ENCODE assay signal across 2 cellular contexts in genomic region chr1:25768999-25769398, GRCh38.
TF ChIP-seq lines count a peak whose summit lies in the region.

No MANE protein-coding gene starts in this region.

TF ChIP-seq in HEK293T, 16 proteins besides CTCF, POLR2A, EP300 and RAD21:
- TF ChIP-seq TARDBP (IDR thresholded peaks at IDR 0.05), result 0 out of 2 replicates have a peak, but pooled peaks have one; percentile 19
- TF ChIP-seq FOXA1 (IDR thresholded peaks at IDR 0.05), result no peak
- TF ChIP-seq PKNOX1 (IDR thresholded peaks at IDR 0.05), result no peak
- no peak for TF ChIP-seq NFRKB (IDR thresholded peaks at IDR 0.05)
- no peak for TF ChIP-seq SP1 (IDR thresholded peaks at IDR 0.05)
- TF ChIP-seq ELF4 (IDR thresholded peaks at IDR 0.05), result no peak
- no peak for TF ChIP-seq FOXK2 (IDR thresholded peaks at IDR 0.05)

TF ChIP-seq in H1, 55 proteins besides CTCF, POLR2A, EP300 and RAD21:
- no peak for TF ChIP-seq KDM5A (IDR thresholded peaks at IDR 0.05; ENCODE audit: low read length)
- TF ChIP-seq CBX5 (IDR thresholded peaks at IDR 0.05; ENCODE audit: low read depth, low read length), result no peak
- TF ChIP-seq NANOG (IDR thresholded peaks at IDR 0.05; ENCODE audit: insufficient read depth, low read depth, low read length, poor library complexity, severe bottlenecking), result no peak
- TF ChIP-seq RFX5 (IDR thresholded peaks at IDR 0.05; ENCODE audit: borderline replicate concordance, low read depth, low read length), result no peak
- no peak for TF ChIP-seq MAFK (IDR thresholded peaks at IDR 0.05; ENCODE audit: low read depth, low read length)
